ENCODE assay signal across 8 cellular contexts in genomic region chr19:1592023-1592754, GRCh38. TPM values are rescaled to one million over a fixed set of nuclear protein-coding genes. Genes with fewer than 3 reads are reported as not detected.
DNase-seq lines count a peak whose midpoint lies in the region; ATAC-seq, FAIRE-seq and TF ChIP-seq lines count a peak whose summit lies in the region.

No MANE protein-coding gene starts in this region.

- H3K36me3 ChIP-seq in bronchial epithelial cell (ENCODE audit: control insufficient read depth, insufficient read depth, low read length) (peaks cover 1% of the 10 kb centered on the region), spleen (peaks cover 0 to 27% (median 16%) of the 10 kb centered on the region in 6 donors)

- H3K36me3 Mint-ChIP-seq in WTC11: peaks cover 9% of the 10 kb centered on the region

- POLR2A ChIA-PET in A549 (lab: Yijun Ruan, JAX): interaction anchor here (0.8 to 1.9 kb wide), 4 partner anchors 10 to 80 kb away, joined by 3 to 11 read pairs (median 3); partner anchors contain the start of gene UQCR11
- POLR2A ChIA-PET in WTC11 (lab: Charles Lee): interaction anchor here (1.8 kb wide), 1 partner anchor 14 kb away, joined by 7 read pairs; the partner anchor contains the start of gene UQCR11

- DNase-seq in A549 (ENCODE audit: low read depth in 1 of 2, low spot score in 1 of 2): peak; percentile 75 to 90
- peak; percentile 24 for DNase-seq in NCI-H2107 treated with DMSO at 0.1 percent for 48 hours (lab: John Stamatoyannopoulos, UW; ENCODE audit: unreplicated experiment)
- DNase-seq in WTC11 (ENCODE audit: low spot score): peak; percentile 75
- peak; percentile 61 for DNase-seq in bronchial epithelial cell (ENCODE audit: low read depth)
- DNase-seq in iris pigment epithelial cell (ENCODE audit: low read depth): peak; percentile 89
- DNase-seq in spleen: peak; percentile 96

- CTCF ChIA-PET in A549 (lab: Yijun Ruan, JAX) (interaction anchor here (0.7 to 1.7 kb wide), 4 partner anchors 10 to 46 kb away, joined by 3 to 6 read pairs (median 5); no protein-coding TSS in a partner anchor), WTC11 (lab: Charles Lee) (interaction anchor here (1.0 to 2.7 kb wide), 8 partner anchors 17 to 234 kb away, joined by 3 to 21 read pairs (median 6); partner anchors contain the start of gene TCF3)

- FAIRE-seq in A549 (lab: Jason Lieb, UNC) (no peak), bronchial epithelial cell (lab: Jason Lieb, UNC) (no peak)

- H3K4me1 Mint-ChIP-seq in WTC11: peaks cover 10% of the 10 kb centered on the region

- H3K4me1 ChIP-seq in A549: peaks cover 21% of the 10 kb centered on the region
- H3K4me1 ChIP-seq in spleen: peaks cover 12 to 55% (median 36%) of the 10 kb centered on the region in 6 donors

- peak overlapping the region; percentile 85 for H3K4me3 Mint-ChIP-seq in WTC11

- no peaks in the 10 kb centered on the region for H3K27me3 Mint-ChIP-seq in WTC11 (ENCODE audit: low read depth)

- TF ChIP-seq CTCF in A549 (IDR thresholded peaks at IDR 0.05) (no peak), WTC11 (IDR thresholded peaks at IDR 0.05) (no peak), bronchial epithelial cell (IDR thresholded peaks at IDR 0.05; ENCODE audit: insufficient read depth, low read length, severe bottlenecking) (no peak), spleen (IDR thresholded peaks at IDR 0.05 in 8 of 11, conservative IDR thresholded peaks at IDR 0.05 in 3 of 11) (no peak)

- intact Hi-C loops in spleen (cut with DNase I; ENCODE audit: low total_unique reads): no loop called here

- ATAC-seq in A549 (peak; percentile 77 to 85), GM18511 (IDR thresholded peaks at IDR 0.05; ENCODE audit: unreplicated experiment) (peak; percentile 74), HG02981 (IDR thresholded peaks at IDR 0.05; ENCODE audit: unreplicated experiment) (peak; percentile 63), WTC11 (peak; percentile 63)

- peak overlapping the region; percentile 97 to 99 for H3K27ac ChIP-seq in A549
- H3K27ac ChIP-seq in spleen: peak overlapping the region; percentile 91 to 100 (median 97)

- peak overlapping the region; percentile 93 for H3K4me3 ChIP-seq in A549
- peak overlapping the region; percentile 96 for H3K4me3 ChIP-seq in bronchial epithelial cell (ENCODE audit: low read depth, low read length)
- H3K4me3 ChIP-seq in spleen: peak overlapping the region; percentile 61 to 93 (median 70)

- TF ChIP-seq RAD21 in A549 (conservative IDR thresholded peaks at IDR 0.05 in 1 of 2, IDR thresholded peaks at IDR 0.05 in 1 of 2): no peak

- TF ChIP-seq EP300 in A549 (IDR thresholded peaks at IDR 0.05): no peak

- 2% methylated on average over 23 of the region's 94 CpGs for WGBS in A549 (ENCODE audit: missing lambda C conversion rate)
- WGBS in spleen, 5 donors: 0 to 1% (median 0%) methylated on average over 10 to 94 of the region's 94 CpGs

- peak overlapping the region; percentile 72 for H3K4me2 ChIP-seq in A549

- H3K9me3 ChIP-seq in A549 (no peaks in the 10 kb centered on the region), spleen (no peaks in the 10 kb centered on the region)

- H3K9me3 Mint-ChIP-seq in WTC11: no peaks in the 10 kb centered on the region

- TF ChIP-seq POLR2A in A549 (IDR thresholded peaks at IDR 0.05; ENCODE audit: low read length) (peak; percentile 92), spleen (IDR thresholded peaks at IDR 0.05) (peak in 2 of 3 donors; percentile 51)

- H3K27ac Mint-ChIP-seq in WTC11: no peak overlapping the region

- H3K27me3 ChIP-seq in bronchial epithelial cell (ENCODE audit: control insufficient read depth, insufficient read depth, low read length) (no peaks in the 10 kb centered on the region), spleen (replicated peaks in 1 of 7) (no peaks in the 10 kb centered on the region)

TF ChIP-seq in A549, 52 proteins besides CTCF, POLR2A, EP300 and RAD21 (continues in another document):
- TF ChIP-seq REST (IDR thresholded peaks at IDR 0.05) (no peak), JUN (IDR thresholded peaks at IDR 0.05) (peak; percentile 70 to 92)

TF ChIP-seq in WTC11, 78 proteins besides CTCF, POLR2A, EP300 and RAD21 (continues in another document):
- TF ChIP-seq, protein P1, sequence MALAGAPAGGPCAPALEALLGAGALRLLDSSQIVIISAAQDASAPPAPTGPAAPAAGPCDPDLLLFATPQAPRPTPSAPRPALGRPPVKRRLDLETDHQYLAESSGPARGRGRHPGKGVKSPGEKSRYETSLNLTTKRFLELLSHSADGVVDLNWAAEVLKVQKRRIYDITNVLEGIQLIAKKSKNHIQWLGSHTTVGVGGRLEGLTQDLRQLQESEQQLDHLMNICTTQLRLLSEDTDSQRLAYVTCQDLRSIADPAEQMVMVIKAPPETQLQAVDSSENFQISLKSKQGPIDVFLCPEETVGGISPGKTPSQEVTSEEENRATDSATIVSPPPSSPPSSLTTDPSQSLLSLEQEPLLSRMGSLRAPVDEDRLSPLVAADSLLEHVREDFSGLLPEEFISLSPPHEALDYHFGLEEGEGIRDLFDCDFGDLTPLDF (CRISPR knock-in tag; IDR thresholded peaks at IDR 0.05): 0 out of 2 replicates have a peak, but pooled peaks have one; percentile 69
- TF ChIP-seq FOXJ3 (CRISPR knock-in tag; IDR thresholded peaks at IDR 0.05; ENCODE audit: borderline replicate concordance): no peak
- no peak for TF ChIP-seq ZNF671 (CRISPR knock-in tag; IDR thresholded peaks at IDR 0.05)
- TF ChIP-seq, protein P2, sequence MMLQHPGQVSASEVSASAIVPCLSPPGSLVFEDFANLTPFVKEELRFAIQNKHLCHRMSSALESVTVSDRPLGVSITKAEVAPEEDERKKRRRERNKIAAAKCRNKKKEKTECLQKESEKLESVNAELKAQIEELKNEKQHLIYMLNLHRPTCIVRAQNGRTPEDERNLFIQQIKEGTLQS (CRISPR knock-in tag; conservative IDR thresholded peaks at IDR 0.05): no peak
- no peak for TF ChIP-seq OVOL2 (CRISPR knock-in tag; IDR thresholded peaks at IDR 0.05; ENCODE audit: borderline replicate concordance)
- TF ChIP-seq AR (CRISPR knock-in tag; IDR thresholded peaks at IDR 0.05): no peak
- peak; percentile 95 for TF ChIP-seq FOXP1 (CRISPR knock-in tag; IDR thresholded peaks at IDR 0.05; ENCODE audit: borderline replicate concordance)
- TF ChIP-seq, protein P3, sequence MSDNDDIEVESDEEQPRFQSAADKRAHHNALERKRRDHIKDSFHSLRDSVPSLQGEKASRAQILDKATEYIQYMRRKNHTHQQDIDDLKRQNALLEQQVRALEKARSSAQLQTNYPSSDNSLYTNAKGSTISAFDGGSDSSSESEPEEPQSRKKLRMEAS (CRISPR knock-in tag; IDR thresholded peaks at IDR 0.05): peak; percentile 82; the same call in 1 of the 2 replicates
- no peak for TF ChIP-seq GTF2I (CRISPR knock-in tag; conservative IDR thresholded peaks at IDR 0.05)

RNA-seq across cellular contexts. Expression of gene MBD3, which starts 0.5 kb away (rescaled TPM):
- polyA plus RNA-seq in A549 (2011; rRNA removed) (22.7 and 23.3 TPM in 2 replicates), A549 (2017; fragmentation: RNase III; extraction: RNeasy Plus Mini Kit Qiagen cat#74134 plus additional on column Dnase treatment) (35.1 to 41.4 TPM (median 39.2 TPM) in 3 replicates), spleen (100 to 1,000 TPM in 1 of 3 donors, 10 to 100 TPM in 2; 62.2 to 177 (median 89.3) TPM)
- 50.2 and 74.9 TPM in 2 replicates for polyA plus RNA-seq in A549 (2012; cell fraction: cytosol; rRNA removed)
- polyA plus RNA-seq in A549 (2012; cell fraction: nucleus; rRNA removed): 112 and 145 TPM in 2 replicates
- 24.3 and 28.8 TPM in 2 replicates for polyA minus RNA-seq in A549 (2011; rRNA and poly(A)+ RNA removed)
- total RNA-seq in WTC11 (2021) (90.2 to 94.8 TPM (median 93.2 TPM) in 3 replicates), bronchial epithelial cell (64.3 and 75.3 TPM in 2 replicates), spleen (10 to 100 TPM; 57.4 to 80.9 (median 74.3) TPM)

RNA-seq across cellular contexts. Expression of gene UQCR11, which starts 13.1 kb away (rescaled TPM):
- polyA plus RNA-seq in A549 (2011; rRNA removed) (111 and 136 TPM in 2 replicates), A549 (2017; fragmentation: RNase III; extraction: RNeasy Plus Mini Kit Qiagen cat#74134 plus additional on column Dnase treatment) (152 to 167 TPM (median 159 TPM) in 3 replicates), spleen (100 to 1,000 TPM in 2 of 3 donors, 10 to 100 TPM in 1; 93.4 to 153 (median 145) TPM)
- polyA plus RNA-seq in A549 (2012; cell fraction: cytosol; rRNA removed): 193 and 197 TPM in 2 replicates
- polyA plus RNA-seq in A549 (2012; cell fraction: nucleus; rRNA removed): 82.8 and 84.5 TPM in 2 replicates
- 19.2 and 23.4 TPM in 2 replicates for polyA minus RNA-seq in A549 (2011; rRNA and poly(A)+ RNA removed)
- total RNA-seq in WTC11 (2021) (195 to 198 TPM (median 196 TPM) in 3 replicates), bronchial epithelial cell (43.4 and 113 TPM in 2 replicates), spleen (100 to 1,000 TPM in 4 of 7 donors, 10 to 100 TPM in 3; 40.9 to 165 (median 129) TPM)

RNA-seq across cellular contexts. Expression of gene MEX3D, which starts 24.1 kb away (rescaled TPM):
- 1.4 and 2.1 TPM in 2 replicates for polyA plus RNA-seq in A549 (2011; rRNA removed)
- 6.7 and 13.1 TPM in 2 replicates for polyA plus RNA-seq in A549 (2012; cell fraction: cytosol; rRNA removed)
- polyA plus RNA-seq in A549 (2012; cell fraction: nucleus; rRNA removed): 5.6 and 10.5 TPM in 2 replicates
- 6.6 to 7.5 TPM (median 7.1 TPM) in 3 replicates for polyA plus RNA-seq in A549 (2017; fragmentation: RNase III; extraction: RNeasy Plus Mini Kit Qiagen cat#74134 plus additional on column Dnase treatment)
- 2.9 and 4.6 TPM in 2 replicates for polyA minus RNA-seq in A549 (2011; rRNA and poly(A)+ RNA removed)
- total RNA-seq in WTC11 (2021): 69.5 to 80.5 TPM (median 78.2 TPM) in 3 replicates
- total RNA-seq in bronchial epithelial cell: 34.2 and 43.4 TPM in 2 replicates
- total RNA-seq in spleen: 10 to 100 TPM in 1 of 7 donors, 1 to 10 TPM in 6; 5.4 to 11.7 (median 6.7) TPM
- 1 to 10 TPM in 2 of 3 donors, under 1 TPM in 1; 0.87 to 2.7 (median 2.0) TPM for polyA plus RNA-seq in spleen

Comparison
In these comparisons a context has a peak if more than half of its experiments do, and no peak if none do; other contexts are left out.
1. Peak in every context shown above with its lines: DNase-seq, ATAC-seq, H3K4me3 ChIP-seq and H3K27ac ChIP-seq.
2. DNase-seq: peak in every context shown above with its lines; median percentile 96 in spleen; 89 in iris pigment epithelial cell; 82 in A549; 75 in WTC11; 61 in bronchial epithelial cell; 24 in NCI-H2107 treated with DMSO at 0.1 percent for 48 hours.